ENCODE assay signal across 7 cellular contexts in genomic region chr5:893137-893506, GRCh38. TPM values are rescaled to one million over a fixed set of nuclear protein-coding genes. Genes with fewer than 3 reads are reported as not detected.
DNase-seq lines count a peak whose midpoint lies in the region; ATAC-seq and TF ChIP-seq lines count a peak whose summit lies in the region.

No MANE protein-coding gene starts in this region.

- no peaks in the 10 kb centered on the region for H3K9me3 Mint-ChIP-seq in activated T-helper 17 cell treated with anti-CD3 and anti-CD28 coated beads, Interleukin-2, amount 50 U/mL, for 72 hours

- TF ChIP-seq CTCF in liver (IDR thresholded peaks at IDR 0.05; ENCODE audit: low read depth, low read length, missing input control), result no peak

- H3K27me3 ChIP-seq in liver (ENCODE audit: control insufficient read depth in 4 of 4, insufficient read depth in 4 of 4, low read length in 3 of 4), result no peaks in the 10 kb centered on the region

- H3K36me3 ChIP-seq in liver (ENCODE audit: control insufficient read depth in 4 of 4, insufficient read depth in 3 of 4, low read depth in 1 of 4, low read length in 3 of 4) (peaks cover 2 to 28% (median 19%) of the 10 kb centered on the region in 4 donors), urinary bladder (ENCODE audit: insufficient read depth) (no peaks in the 10 kb centered on the region)

- no peak overlapping the region for H3K27ac Mint-ChIP-seq in activated T-helper 17 cell treated with anti-CD3 and anti-CD28 coated beads, Interleukin-2, amount 50 U/mL, for 72 hours

- ATAC-seq in GM19372 (IDR thresholded peaks at IDR 0.05; ENCODE audit: low read depth, unreplicated experiment) (peak; percentile 9), HG03103 (IDR thresholded peaks at IDR 0.05; ENCODE audit: low read depth, unreplicated experiment) (peak; percentile 16)
- ATAC-seq in activated T-helper 17 cell treated with anti-CD3 and anti-CD28 coated beads, Interleukin-2, amount 50 U/mL, for 72 hours (replicated peaks), result peak; percentile 13

- H3K9ac ChIP-seq in liver (ENCODE audit: low read depth in 1 of 2, low read length in 2 of 2), result no peak overlapping the region

- peak overlapping the region; percentile 76 for H3K4me3 Mint-ChIP-seq in activated T-helper 17 cell treated with anti-CD3 and anti-CD28 coated beads, Interleukin-2, amount 50 U/mL, for 72 hours

- H3K27ac ChIP-seq in liver (ENCODE audit: low read depth in 1 of 2, low read length in 2 of 2) (no peak overlapping the region), urinary bladder (ENCODE audit: low read depth) (no peak overlapping the region)

- peaks cover 5 to 21% (median 13%) of the 10 kb centered on the region in 4 donors for H3K4me1 ChIP-seq in liver (ENCODE audit: control insufficient read depth in 4 of 4, insufficient read depth in 4 of 4, low read length in 3 of 4)
- H3K4me1 ChIP-seq in urinary bladder (ENCODE audit: insufficient read depth), result no peaks in the 10 kb centered on the region

- H3K36me3 Mint-ChIP-seq in activated T-helper 17 cell treated with anti-CD3 and anti-CD28 coated beads, Interleukin-2, amount 50 U/mL, for 72 hours (ENCODE audit: low read depth), result peaks cover 51% of the 10 kb centered on the region

- H3K27me3 Mint-ChIP-seq in activated T-helper 17 cell treated with anti-CD3 and anti-CD28 coated beads, Interleukin-2, amount 50 U/mL, for 72 hours, result no peaks in the 10 kb centered on the region

- DNase-seq in NCI-H187 (lab: John Stamatoyannopoulos, UW) (no peak), HuH-7 (ENCODE audit: low spot score) (no peak)

- no peaks in the 10 kb centered on the region for H3K9me3 ChIP-seq in liver (ENCODE audit: control insufficient read depth in 4 of 4, low read length in 3 of 4)

- 5% methylated on average over 31 of the region's 31 CpGs for WGBS in liver
- WGBS in urinary bladder, result under 1% methylated on average over 31 of the region's 31 CpGs

- TF ChIP-seq RAD21 in liver (IDR thresholded peaks at IDR 0.05), result no peak

- H3K4me1 Mint-ChIP-seq in activated T-helper 17 cell treated with anti-CD3 and anti-CD28 coated beads, Interleukin-2, amount 50 U/mL, for 72 hours, result peaks cover 10% of the 10 kb centered on the region

- H3K4me3 ChIP-seq in liver (ENCODE audit: low read depth in 1 of 3, low read length in 3 of 3) (peak overlapping the region; percentile 20 to 81 (median 59)), urinary bladder (ENCODE audit: low read depth, low read length) (peak overlapping the region; percentile 85)

TF ChIP-seq in liver, 16 proteins besides CTCF, POLR2A, EP300 and RAD21:
- TF ChIP-seq NR2F2 (IDR thresholded peaks at IDR 0.05), result no peak
TF ChIP-seq in liver: peak in this region for 0.

RNA-seq across cellular contexts. Expression of gene TRIP13, which starts 0.4 kb away (rescaled TPM):
- 10 to 100 TPM; 18.3 to 45.0 TPM for total RNA-seq in activated T-helper 17 cell treated with anti-CD3 and anti-CD28 coated beads, Interleukin-2, amount 50 U/mL, for 72 hours
- total RNA-seq in liver (10 to 100 TPM in 1 of 2 donors, under 1 TPM in 1; 0.42 to 12.4 TPM), urinary bladder (8.7 TPM)
- polyA plus RNA-seq in liver (1 to 10 TPM in 1 of 2 donors, under 1 TPM in 1; 0.67 to 1.0 TPM), urinary bladder (1.6 TPM)

RNA-seq across cellular contexts. Expression of gene BRD9, which starts 0.5 kb away (rescaled TPM):
- 10 to 100 TPM; 65.2 to 72.5 TPM for total RNA-seq in activated T-helper 17 cell treated with anti-CD3 and anti-CD28 coated beads, Interleukin-2, amount 50 U/mL, for 72 hours
- total RNA-seq in liver (10 to 100 TPM; 11.8 to 17.7 TPM), urinary bladder (27.8 TPM)
- polyA plus RNA-seq in liver (1 to 10 TPM; 7.0 to 7.3 TPM), urinary bladder (27.6 TPM)

RNA-seq across cellular contexts. Expression of gene ZDHHC11, which starts 42.3 kb away (rescaled TPM):
- total RNA-seq in activated T-helper 17 cell treated with anti-CD3 and anti-CD28 coated beads, Interleukin-2, amount 50 U/mL, for 72 hours, result 10 to 100 TPM; 13.6 to 26.8 TPM
- total RNA-seq in liver (1 to 10 TPM in 1 of 2 donors, under 1 TPM in 1; 0.93 to 3.2 TPM), urinary bladder (9.3 TPM)
- polyA plus RNA-seq in liver (1 to 10 TPM in 1 of 2 donors, under 1 TPM in 1; 0.99 to 1.5 TPM), urinary bladder (5.9 TPM)
